8 cellular contexts compared by ENCODE assay signal in the genomic region with DNA sequence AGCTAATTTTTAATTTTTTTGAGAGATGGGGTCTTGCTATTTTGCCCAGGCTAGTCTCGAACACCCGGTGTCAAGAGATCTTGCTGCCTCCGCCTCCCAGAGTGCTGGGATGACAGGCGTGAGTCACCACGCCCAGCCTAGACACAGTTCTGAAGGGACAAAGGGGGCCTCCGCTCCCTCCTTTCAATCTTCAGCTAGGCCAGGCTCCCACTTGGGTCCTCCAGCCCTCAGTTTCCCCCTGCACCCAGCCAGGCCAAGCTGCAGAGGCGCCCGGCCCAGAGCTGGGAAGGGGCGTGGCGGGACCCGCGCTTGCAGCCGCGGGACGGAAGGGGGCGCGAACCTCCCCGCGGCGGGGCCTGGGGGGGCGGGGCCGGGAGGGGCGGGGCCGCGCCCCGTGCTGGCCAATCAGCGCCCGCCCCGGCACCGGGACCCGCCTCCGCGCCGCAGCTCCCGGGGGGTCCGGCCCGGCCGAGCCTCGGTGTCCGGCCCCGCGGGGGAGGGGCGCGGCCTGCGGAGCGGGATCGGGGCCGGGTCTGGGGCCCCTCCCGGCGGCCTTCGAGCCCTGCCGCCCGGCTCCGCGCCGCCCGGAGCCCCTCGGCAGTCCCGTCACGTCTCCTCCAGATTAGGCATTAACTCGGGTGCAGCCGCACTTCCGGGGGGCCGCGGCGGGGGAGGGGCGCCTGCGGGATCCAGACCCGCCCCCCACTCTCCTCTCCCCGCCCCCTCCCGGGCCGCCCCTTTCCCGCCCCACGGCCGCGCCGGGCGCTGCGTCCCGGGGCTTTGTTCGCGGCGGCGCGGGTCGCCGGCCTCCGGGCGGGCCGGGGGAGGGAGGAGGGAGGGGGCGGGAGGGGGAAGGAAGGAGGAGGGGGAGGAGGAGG. TPM values are rescaled to one million over a fixed set of nuclear protein-coding genes. Genes with fewer than 3 reads are reported as not detected.
A peak's percentile ranks its signal among the peaks of the same experiment; 100 is the strongest.
DNase-seq lines count a peak whose midpoint lies in the region; ATAC-seq, FAIRE-seq and TF ChIP-seq lines count a peak whose summit lies in the region.

No MANE protein-coding gene starts in this region.

- no peaks in the 10 kb centered on the region for H3K27me3 ChIP-seq in lower lobe of right lung (ENCODE audit: low read depth)

- ATAC-seq in A549, result peak; percentile 59
- peak; percentile 44 for ATAC-seq in GM18499 (IDR thresholded peaks at IDR 0.05; ENCODE audit: insufficient read depth, unreplicated experiment)
- peak; percentile 77 for ATAC-seq in HG02885 (IDR thresholded peaks at IDR 0.05; ENCODE audit: poor library complexity, unreplicated experiment)
- ATAC-seq in lower lobe of right lung, result peak; percentile 89 to 93

- no peaks in the 10 kb centered on the region for H3K36me3 ChIP-seq in lower lobe of right lung

- no peak; a peak in 1 of 5 replicates for TF ChIP-seq RAD21 in A549 (conservative IDR thresholded peaks at IDR 0.05 in 1 of 2, IDR thresholded peaks at IDR 0.05 in 1 of 2)

- no peak for TF ChIP-seq POLR2A in A549 (IDR thresholded peaks at IDR 0.05; ENCODE audit: low read length)

- H3K4me1 ChIP-seq in A549 (peaks cover 33% of the 10 kb centered on the region), lower lobe of right lung (peaks cover 39% of the 10 kb centered on the region)

- H3K9me3 ChIP-seq in A549 (no peaks in the 10 kb centered on the region), lower lobe of right lung (no peaks in the 10 kb centered on the region)

- CTCF ChIA-PET in A549 (lab: Yijun Ruan, JAX), result interaction anchor here (0.8 to 10.5 kb wide), 12 partner anchors 9 to 304 kb away, joined by 3 to 92 read pairs (median 4); no protein-coding TSS in a partner anchor

- H3K4me2 ChIP-seq in A549, result peak overlapping the region; percentile 60

- intact Hi-C loops in lower lobe of right lung (cut with DNase I), result no loop called here

- FAIRE-seq in A549 (lab: Jason Lieb, UNC), result no peak

- peak in 1 of 2 experiments; percentile 30; a peak in 1 of 5 replicates for TF ChIP-seq EP300 in A549 (IDR thresholded peaks at IDR 0.05)

- peak; percentile 42; the same call in 2 of the 3 replicates for TF ChIP-seq CTCF in A549 (IDR thresholded peaks at IDR 0.05)
- TF ChIP-seq CTCF in lower lobe of right lung (IDR thresholded peaks at IDR 0.05), result peak; percentile 43

- H3K4me3 ChIP-seq in A549, result peak overlapping the region; percentile 86
- H3K4me3 ChIP-seq in lower lobe of right lung, result peak overlapping the region; percentile 77

- WGBS in A549 (ENCODE audit: missing lambda C conversion rate), result 17% methylated on average over 6 of the region's 91 CpGs

- H3K27ac ChIP-seq in A549 (peak overlapping the region; percentile 98), lower lobe of right lung (peak overlapping the region; percentile 84)

- POLR2A ChIA-PET in A549 (lab: Yijun Ruan, JAX), result interaction anchor here (0.7 to 1.8 kb wide), 6 partner anchors 18 to 60 kb away, joined by 3 to 8 read pairs (median 4); no protein-coding TSS in a partner anchor

- DNase-seq in A549 (ENCODE audit: low read depth in 1 of 2, low spot score in 1 of 2) (peak in 1 of 2 experiments; percentile 87), NCI-H2227 (lab: John Stamatoyannopoulos, UW; ENCODE audit: unreplicated experiment) (peak; percentile 92), dedifferentiated amniotic fluid mesenchymal stem cell (ENCODE audit: extremely low spot score) (peak; percentile 69), lower lobe of right lung (peak; percentile 83)
- peak; percentile 85 for DNase-seq in activated CD4-positive, alpha-beta T cell treated with anti-CD3 and anti-CD28 coated beads for 48 hours
- peak; percentile 57 to 78 (median 64) for DNase-seq in stimulated activated CD4-positive, alpha-beta T cell treated with anti-CD3 and anti-CD28 coated beads, TNF-alpha, amount 100 ng/mL, for 24 hours (ENCODE audit: low read depth in 3 of 3)

TF ChIP-seq in A549, 52 proteins besides CTCF, POLR2A, EP300 and RAD21 (continues in another document):
- TF ChIP-seq RFX5 (IDR thresholded peaks at IDR 0.05) (no peak), HOXB5 (CRISPR knock-in tag; IDR thresholded peaks at IDR 0.05) (no peak), SREBF2 (IDR thresholded peaks at IDR 0.05) (no peak), CHD2 (IDR thresholded peaks at IDR 0.05; ENCODE audit: low read length, partially characterized antibody) (no peak), TFCP2L1 (CRISPR knock-in tag; IDR thresholded peaks at IDR 0.05) (0 out of 2 replicates have a peak, but pooled peaks have one; percentile 37), REST (IDR thresholded peaks at IDR 0.05) (no peak), ZFP36 (IDR thresholded peaks at IDR 0.05; ENCODE audit: borderline replicate concordance, partially characterized antibody) (no peak), NPAS2 (CRISPR knock-in tag; IDR thresholded peaks at IDR 0.05; ENCODE audit: borderline replicate concordance) (no peak), RCOR1 (IDR thresholded peaks at IDR 0.05; ENCODE audit: low read depth, low read length) (no peak), GATA3 (IDR thresholded peaks at IDR 0.05; ENCODE audit: borderline replicate concordance) (no peak), PHF8 (IDR thresholded peaks at IDR 0.05; ENCODE audit: borderline replicate concordance, low read depth) (no peak), EHMT2 (IDR thresholded peaks at IDR 0.05; ENCODE audit: low read depth) (no peak), KDM1A (IDR thresholded peaks at IDR 0.05; ENCODE audit: low read depth) (peak; percentile 66), MAZ (IDR thresholded peaks at IDR 0.05; ENCODE audit: borderline replicate concordance, low read depth, low read length) (0 out of 2 replicates have a peak, but pooled peaks have one; percentile 45)
- TF ChIP-seq, protein P1, sequence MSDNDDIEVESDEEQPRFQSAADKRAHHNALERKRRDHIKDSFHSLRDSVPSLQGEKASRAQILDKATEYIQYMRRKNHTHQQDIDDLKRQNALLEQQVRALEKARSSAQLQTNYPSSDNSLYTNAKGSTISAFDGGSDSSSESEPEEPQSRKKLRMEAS (IDR thresholded peaks at IDR 0.05), result 0 out of 2 replicates have a peak, but pooled peaks have one; percentile 3

RNA-seq across cellular contexts. Expression of gene AGRN, which starts 0.6 kb away (rescaled TPM):
- polyA plus RNA-seq in A549 (2011; rRNA removed) (23.9 and 34.9 TPM in 2 replicates), A549 (2017; fragmentation: RNase III; extraction: RNeasy Plus Mini Kit Qiagen cat#74134 plus additional on column Dnase treatment) (88.0 to 95.3 TPM (median 90.9 TPM) in 3 replicates)
- polyA plus RNA-seq in A549 (2012; cell fraction: cytosol; rRNA removed), result 54.0 and 72.0 TPM in 2 replicates
- 477 and 531 TPM in 2 replicates for polyA plus RNA-seq in A549 (2012; cell fraction: nucleus; rRNA removed)
- 27.8 and 31.7 TPM in 2 replicates for polyA minus RNA-seq in A549 (2011; rRNA and poly(A)+ RNA removed)
- total RNA-seq in lower lobe of right lung, result 114 TPM

RNA-seq across cellular contexts. Expression of gene ISG15, which starts 6.1 kb away (rescaled TPM):
- polyA plus RNA-seq in A549 (2011; rRNA removed) (4.3 and 4.6 TPM in 2 replicates), A549 (2017; fragmentation: RNase III; extraction: RNeasy Plus Mini Kit Qiagen cat#74134 plus additional on column Dnase treatment) (11.2 to 17.6 TPM (median 11.2 TPM) in 3 replicates)
- 15.8 and 18.5 TPM in 2 replicates for polyA plus RNA-seq in A549 (2012; cell fraction: cytosol; rRNA removed)
- polyA plus RNA-seq in A549 (2012; cell fraction: nucleus; rRNA removed), result 21.1 and 23.1 TPM in 2 replicates
- 0.78 and 0.95 TPM in 2 replicates for polyA minus RNA-seq in A549 (2011; rRNA and poly(A)+ RNA removed)
- total RNA-seq in lower lobe of right lung, result 76.9 TPM

RNA-seq across cellular contexts. Expression of gene HES4, which starts 19.5 kb away (rescaled TPM):
- polyA plus RNA-seq in A549 (2011; rRNA removed) (4.2 and 5.9 TPM in 2 replicates), A549 (2017; fragmentation: RNase III; extraction: RNeasy Plus Mini Kit Qiagen cat#74134 plus additional on column Dnase treatment) (8.4 to 9.6 TPM (median 8.8 TPM) in 3 replicates)
- 32.9 and 46.9 TPM in 2 replicates for polyA plus RNA-seq in A549 (2012; cell fraction: cytosol; rRNA removed)
- 111 and 145 TPM in 2 replicates for polyA plus RNA-seq in A549 (2012; cell fraction: nucleus; rRNA removed)
- 0.99 and 3.5 TPM in 2 replicates for polyA minus RNA-seq in A549 (2011; rRNA and poly(A)+ RNA removed)
- total RNA-seq in lower lobe of right lung, result 21.4 TPM

RNA-seq across cellular contexts. Expression of gene PERM1, which starts 37.5 kb away (rescaled TPM):
- not detected in 2 replicates for polyA plus RNA-seq in A549 (2011; rRNA removed)
- 0.03 and 0.05 TPM in 2 replicates for polyA plus RNA-seq in A549 (2012; cell fraction: cytosol; rRNA removed)
- 0.09 and 0.17 TPM in 2 replicates for polyA plus RNA-seq in A549 (2012; cell fraction: nucleus; rRNA removed)
- polyA plus RNA-seq in A549 (2017; fragmentation: RNase III; extraction: RNeasy Plus Mini Kit Qiagen cat#74134 plus additional on column Dnase treatment), result 0.12 to 0.33 TPM (median 0.30 TPM) in 3 replicates
- 0.12 TPM in 1 of 2 replicates, not detected in the other for polyA minus RNA-seq in A549 (2011; rRNA and poly(A)+ RNA removed)
- not detected for total RNA-seq in lower lobe of right lung

RNA-seq across cellular contexts. Expression of gene PLEKHN1, which starts 53.1 kb away (rescaled TPM):
- polyA plus RNA-seq in A549 (2011; rRNA removed), result 0.61 and 0.75 TPM in 2 replicates
- 1.6 and 2.3 TPM in 2 replicates for polyA plus RNA-seq in A549 (2012; cell fraction: cytosol; rRNA removed)
- 9.4 and 13.1 TPM in 2 replicates for polyA plus RNA-seq in A549 (2012; cell fraction: nucleus; rRNA removed)
- polyA plus RNA-seq in A549 (2017; fragmentation: RNase III; extraction: RNeasy Plus Mini Kit Qiagen cat#74134 plus additional on column Dnase treatment), result 3.2 to 3.6 TPM (median 3.4 TPM) in 3 replicates
- polyA minus RNA-seq in A549 (2011; rRNA and poly(A)+ RNA removed), result 0.33 and 0.73 TPM in 2 replicates
- total RNA-seq in lower lobe of right lung, result 1.2 TPM
